In genomic region chr14:96121660-96122395, GRCh38 we compare ENCODE assay signal across 1 cellular context.
TF ChIP-seq lines count a peak whose summit lies in the region.

No MANE protein-coding gene starts in this region.

TF ChIP-seq in SK-N-SH treated with all-trans-retinoic acid at 6 μM for 48 hours, 23 proteins besides CTCF, POLR2A, EP300 and RAD21 (continued from another document):
- TF ChIP-seq PATZ1 (CRISPR knock-in tag; IDR thresholded peaks at IDR 0.05; ENCODE audit: borderline replicate concordance) (no peak), CSRNP3 (CRISPR knock-in tag; IDR thresholded peaks at IDR 0.05) (no peak), TOX (CRISPR knock-in tag; IDR thresholded peaks at IDR 0.05; ENCODE audit: borderline replicate concordance) (no peak)
